In the genomic region with DNA sequence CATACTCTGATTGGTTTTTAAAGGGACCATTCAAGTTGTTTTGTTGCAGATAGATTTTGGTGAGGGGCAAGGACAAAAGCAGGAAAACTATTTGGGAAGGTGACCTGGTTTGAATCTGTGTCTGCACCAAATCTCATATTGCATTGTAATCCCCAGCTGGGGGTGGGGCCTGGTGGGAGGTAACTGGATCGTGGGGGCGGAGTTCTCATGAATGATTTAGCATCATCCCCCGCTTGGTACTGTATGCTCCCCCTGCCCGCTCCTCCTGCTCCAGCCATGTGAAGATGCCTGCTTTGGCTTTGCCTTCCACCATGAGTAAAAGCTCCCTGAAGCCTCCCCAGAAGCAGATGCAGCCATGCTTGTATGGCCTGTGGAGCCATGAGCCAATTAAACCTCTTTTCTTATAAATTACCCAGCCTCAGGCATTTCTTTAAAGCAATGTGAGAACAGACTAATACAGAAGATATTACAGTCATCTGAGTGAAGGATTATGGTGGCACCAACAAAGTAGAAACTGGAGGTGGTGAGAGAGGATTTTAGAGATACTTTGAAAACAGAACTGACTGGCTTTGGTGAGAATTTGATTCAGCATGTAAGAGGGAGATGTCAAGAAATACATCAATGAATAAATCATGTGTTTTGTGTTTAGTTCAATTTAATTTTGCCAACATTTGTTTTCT, we compare ENCODE assay signal across 1 cellular context.
TF ChIP-seq lines count a peak whose summit lies in the region.

No MANE protein-coding gene starts in this region.

TF ChIP-seq in GM23338, 12 proteins besides CTCF, POLR2A, EP300 and RAD21:
- TF ChIP-seq CREB1 (CRISPR knock-in tag; IDR thresholded peaks at IDR 0.05; ENCODE audit: low read depth) (no peak), EZH2 (IDR thresholded peaks at IDR 0.05; ENCODE audit: low read depth, unreplicated experiment) (no peak)
